Comparison of ENCODE assay signal across 21 cellular contexts in genomic region chr13:57740719-57741118, GRCh38.
A peak's percentile ranks its signal among the peaks of the same experiment; 100 is the strongest.
DNase-seq lines count a peak whose midpoint lies in the region; FAIRE-seq and TF ChIP-seq lines count a peak whose summit lies in the region.
"Had no signal": no experiment of that assay in that cellular context is flagged by ENCODE, and none has a peak within 500 bp of the region (broad histone marks: within the 10 kb centered on the region; RNA-seq: fewer than 3 reads in every experiment).

No MANE protein-coding gene starts in this region.

- H3K36me3 Mint-ChIP-seq in activated T-cell treated with anti-CD3 and anti-CD28 coated beads, Interleukin-2, amount 50 U/mL, for 24 hours (ENCODE audit: low read depth) = no peaks in the 10 kb centered on the region
- H3K36me3 Mint-ChIP-seq: activated naive CD8-positive, alpha-beta T cell treated with anti-CD3 and anti-CD28 coated beads, Interleukin-2, amount 10 ng/mL, durations not matched to agents 7 days and 5 days; CD8-positive, alpha-beta memory T cell; natural killer cell had no signal

- no peaks in the 10 kb centered on the region for H3K9me3 ChIP-seq in BE2C
- H3K9me3 ChIP-seq: thyroid gland had no signal

- H3K36me3 ChIP-seq in BE2C = no peaks in the 10 kb centered on the region
- H3K36me3 ChIP-seq: cardiac muscle cell, thyroid gland had no signal

- FAIRE-seq in frontal cortex (lab: Jason Lieb, UNC) = no peak
- FAIRE-seq in urothelium cell line (lab: Jason Lieb, UNC) = no peak
- no peak for FAIRE-seq in D721Med (lab: Jason Lieb, UNC)

- H3K4me1 Mint-ChIP-seq in activated T-cell treated with anti-CD3 and anti-CD28 coated beads, Interleukin-2, amount 50 U/mL, for 24 hours (ENCODE audit: low read depth) = no peaks in the 10 kb centered on the region
- H3K4me1 Mint-ChIP-seq: activated naive CD8-positive, alpha-beta T cell treated with anti-CD3 and anti-CD28 coated beads, Interleukin-2, amount 10 ng/mL, durations not matched to agents 7 days and 5 days; CD8-positive, alpha-beta memory T cell; natural killer cell had no signal

- H3K4me3 ChIP-seq in BE2C (ENCODE audit: low read depth, low read length) = no peak overlapping the region
- H3K4me3 ChIP-seq: cardiac muscle cell, skin epidermis, thyroid gland had no signal

- H3K27me3 Mint-ChIP-seq in activated T-cell treated with anti-CD3 and anti-CD28 coated beads, Interleukin-2, amount 50 U/mL, for 24 hours = no peaks in the 10 kb centered on the region
- H3K27me3 Mint-ChIP-seq: activated naive CD8-positive, alpha-beta T cell treated with anti-CD3 and anti-CD28 coated beads, Interleukin-2, amount 10 ng/mL, durations not matched to agents 7 days and 5 days; CD8-positive, alpha-beta memory T cell had no signal

- H3K9me3 Mint-ChIP-seq in activated T-cell treated with anti-CD3 and anti-CD28 coated beads, Interleukin-2, amount 50 U/mL, for 24 hours = peaks cover 13% of the 10 kb centered on the region

- H3K4me1 ChIP-seq in BE2C = peaks cover 15% of the 10 kb centered on the region
- H3K4me1 ChIP-seq: thyroid gland had no signal

- DNase-seq in BE2C (peak; percentile 62), NCI-H69 (lab: John Stamatoyannopoulos, UW) (peak; percentile 9), frontal cortex (ENCODE audit: low spot score in 2 of 2) (peak; percentile 2 to 6), middle frontal gyrus (ENCODE audit: extremely low spot score, low spot score) (peak; percentile 62), urothelium cell line (ENCODE audit: low spot score) (no peak), D721Med (ENCODE audit: insufficient read length, low spot score) (no peak), OCI-M2 (lab: John Stamatoyannopoulos, UW; ENCODE audit: unreplicated experiment) (no peak)
- DNase-seq in activated T-cell treated with anti-CD3 and anti-CD28 coated beads, Interleukin-2, amount 50 U/mL, for 24 hours = no peak
- DNase-seq: activated CD4-positive, alpha-beta T cell treated with anti-CD3 and anti-CD28 coated beads for 4 hours; activated naive CD8-positive, alpha-beta T cell treated with anti-CD3 and anti-CD28 coated beads, Interleukin-2, amount 10 ng/mL, durations not matched to agents 7 days and 5 days; CD8-positive, alpha-beta memory T cell; foreskin fibroblast; natural killer cell; NCI-H1417 treated with DMSO at 0.1 percent for 48 hours; NCI-H526 treated with DMSO at 0.1 percent for 48 hours; stimulated activated CD4-positive, alpha-beta T cell treated with anti-CD3 and anti-CD28 coated beads, Interleukin-2, amount 100 ng/mL, for 24 hours; stimulated activated naive CD4-positive, alpha-beta T cell; T-helper 1 cell; thyroid gland had no signal

- no peak for TF ChIP-seq CTCF in BE2C (IDR thresholded peaks at IDR 0.05; ENCODE audit: low read depth, low read length)
- no peak for TF ChIP-seq CTCF in D721Med (IDR thresholded peaks at IDR 0.05; ENCODE audit: insufficient read depth, missing control alignments)

- H3K4me3 Mint-ChIP-seq in activated T-cell treated with anti-CD3 and anti-CD28 coated beads, Interleukin-2, amount 50 U/mL, for 24 hours = no peak overlapping the region
- H3K4me3 Mint-ChIP-seq: activated naive CD8-positive, alpha-beta T cell treated with anti-CD3 and anti-CD28 coated beads, Interleukin-2, amount 10 ng/mL, durations not matched to agents 7 days and 5 days; CD8-positive, alpha-beta memory T cell; natural killer cell had no signal

- H3K27ac Mint-ChIP-seq in activated T-cell treated with anti-CD3 and anti-CD28 coated beads, Interleukin-2, amount 50 U/mL, for 24 hours = no peak overlapping the region
- H3K27ac Mint-ChIP-seq: activated naive CD8-positive, alpha-beta T cell treated with anti-CD3 and anti-CD28 coated beads, Interleukin-2, amount 10 ng/mL, durations not matched to agents 7 days and 5 days; CD8-positive, alpha-beta memory T cell; natural killer cell had no signal

- H3K27me3 ChIP-seq in BE2C = no peaks in the 10 kb centered on the region
- H3K27me3 ChIP-seq: cardiac muscle cell, thyroid gland had no signal

Comparison
In these comparisons a context has a peak if more than half of its experiments do, and no peak if none do; other contexts are left out.
1. DNase-seq: peak in BE2C (single experiment), NCI-H69 (single experiment), frontal cortex (2 of 2) and middle frontal gyrus (single experiment); none in urothelium cell line (single experiment), D721Med (single experiment), OCI-M2 (single experiment) and activated T-cell treated with anti-CD3 and anti-CD28 coated beads, Interleukin-2, amount 50 U/mL, for 24 hours (single experiment).